1 cellular context compared by ENCODE assay signal in genomic region chr22:39308614-39309363, GRCh38.
TF ChIP-seq lines count a peak whose summit lies in the region.

No MANE protein-coding gene starts in this region.

TF ChIP-seq in HEK293, 187 proteins besides CTCF, POLR2A, EP300 and RAD21 (continued from another document):
- TF ChIP-seq, protein P1, sequence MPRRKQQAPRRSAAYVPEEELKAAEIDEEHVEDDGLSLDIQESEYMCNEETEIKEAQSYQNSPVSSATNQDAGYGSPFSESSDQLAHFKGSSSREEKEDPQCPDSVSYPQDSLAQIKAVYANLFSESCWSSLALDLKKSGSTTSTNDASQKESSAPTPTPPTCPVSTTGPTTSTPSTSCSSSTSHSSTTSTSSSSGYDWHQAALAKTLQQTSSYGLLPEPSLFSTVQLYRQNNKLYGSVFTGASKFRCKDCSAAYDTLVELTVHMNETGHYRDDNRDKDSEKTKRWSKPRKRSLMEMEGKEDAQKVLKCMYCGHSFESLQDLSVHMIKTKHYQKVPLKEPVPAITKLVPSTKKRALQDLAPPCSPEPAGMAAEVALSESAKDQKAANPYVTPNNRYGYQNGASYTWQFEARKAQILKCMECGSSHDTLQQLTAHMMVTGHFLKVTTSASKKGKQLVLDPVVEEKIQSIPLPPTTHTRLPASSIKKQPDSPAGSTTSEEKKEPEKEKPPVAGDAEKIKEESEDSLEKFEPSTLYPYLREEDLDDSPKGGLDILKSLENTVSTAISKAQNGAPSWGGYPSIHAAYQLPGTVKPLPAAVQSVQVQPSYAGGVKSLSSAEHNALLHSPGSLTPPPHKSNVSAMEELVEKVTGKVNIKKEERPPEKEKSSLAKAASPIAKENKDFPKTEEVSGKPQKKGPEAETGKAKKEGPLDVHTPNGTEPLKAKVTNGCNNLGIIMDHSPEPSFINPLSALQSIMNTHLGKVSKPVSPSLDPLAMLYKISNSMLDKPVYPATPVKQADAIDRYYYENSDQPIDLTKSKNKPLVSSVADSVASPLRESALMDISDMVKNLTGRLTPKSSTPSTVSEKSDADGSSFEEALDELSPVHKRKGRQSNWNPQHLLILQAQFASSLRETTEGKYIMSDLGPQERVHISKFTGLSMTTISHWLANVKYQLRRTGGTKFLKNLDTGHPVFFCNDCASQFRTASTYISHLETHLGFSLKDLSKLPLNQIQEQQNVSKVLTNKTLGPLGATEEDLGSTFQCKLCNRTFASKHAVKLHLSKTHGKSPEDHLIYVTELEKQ (tag by site-specific recombination; IDR thresholded peaks at IDR 0.05; ENCODE audit: borderline replicate concordance) = peak; percentile 47; the same call in 1 of the 2 replicates
- TF ChIP-seq ZNF133 (tag by site-specific recombination; IDR thresholded peaks at IDR 0.05) (no peak), BCL11B (tag by site-specific recombination; IDR thresholded peaks at IDR 0.05; ENCODE audit: low read depth) (no peak), WT1 (tag by site-specific recombination; IDR thresholded peaks at IDR 0.05) (no peak), ZNF138 (tag by site-specific recombination; IDR thresholded peaks at IDR 0.05; ENCODE audit: borderline replicate concordance) (no peak), ZEB2 (tag by site-specific recombination; IDR thresholded peaks at IDR 0.05) (peak; percentile 92), KLF16 (tag by site-specific recombination; IDR thresholded peaks at IDR 0.05) (no peak), ZNF830 (tag by site-specific recombination; IDR thresholded peaks at IDR 0.05; ENCODE audit: low read depth) (no peak), MZF1 (tag by site-specific recombination; IDR thresholded peaks at IDR 0.05; ENCODE audit: borderline replicate concordance) (no peak), SALL2 (tag by site-specific recombination; IDR thresholded peaks at IDR 0.05; ENCODE audit: borderline replicate concordance) (no peak), BCL11A (tag by site-specific recombination; IDR thresholded peaks at IDR 0.05; ENCODE audit: low read depth) (peak; percentile 88), ZBTB1 (tag by site-specific recombination; IDR thresholded peaks at IDR 0.05) (no peak), OSR2 (tag by site-specific recombination; IDR thresholded peaks at IDR 0.05) (peak; percentile 94), ZBTB7A (tag by site-specific recombination; IDR thresholded peaks at IDR 0.05; ENCODE audit: low read depth) (peak; percentile 25; the same call in 1 of the 2 replicates), REPIN1 (tag by site-specific recombination; IDR thresholded peaks at IDR 0.05; ENCODE audit: low read depth) (no peak), ZNF114 (tag by site-specific recombination; IDR thresholded peaks at IDR 0.05) (no peak), ZNF174 (tag by site-specific recombination; IDR thresholded peaks at IDR 0.05) (no peak), ZSCAN5A (tag by site-specific recombination; IDR thresholded peaks at IDR 0.05) (no peak), ZNF596 (tag by site-specific recombination; IDR thresholded peaks at IDR 0.05) (no peak), TCF7L2 (IDR thresholded peaks at IDR 0.05; ENCODE audit: borderline replicate concordance, low read depth, low read length) (no peak), ZSCAN23 (tag by site-specific recombination; IDR thresholded peaks at IDR 0.05) (0 out of 2 replicates have a peak, but pooled peaks have one; percentile 50), ZBTB21 (tag by site-specific recombination; IDR thresholded peaks at IDR 0.05) (peak; percentile 63; the same call in 1 of the 2 replicates), GLI2 (tag by site-specific recombination; IDR thresholded peaks at IDR 0.05; ENCODE audit: borderline replicate concordance, low read depth) (no peak), GLIS1 (tag by site-specific recombination; IDR thresholded peaks at IDR 0.05) (peak; percentile 96), ZSCAN4 (tag by site-specific recombination; IDR thresholded peaks at IDR 0.05) (no peak), ZNF157 (tag by site-specific recombination; IDR thresholded peaks at IDR 0.05) (no peak)
- TF ChIP-seq, protein P2, sequence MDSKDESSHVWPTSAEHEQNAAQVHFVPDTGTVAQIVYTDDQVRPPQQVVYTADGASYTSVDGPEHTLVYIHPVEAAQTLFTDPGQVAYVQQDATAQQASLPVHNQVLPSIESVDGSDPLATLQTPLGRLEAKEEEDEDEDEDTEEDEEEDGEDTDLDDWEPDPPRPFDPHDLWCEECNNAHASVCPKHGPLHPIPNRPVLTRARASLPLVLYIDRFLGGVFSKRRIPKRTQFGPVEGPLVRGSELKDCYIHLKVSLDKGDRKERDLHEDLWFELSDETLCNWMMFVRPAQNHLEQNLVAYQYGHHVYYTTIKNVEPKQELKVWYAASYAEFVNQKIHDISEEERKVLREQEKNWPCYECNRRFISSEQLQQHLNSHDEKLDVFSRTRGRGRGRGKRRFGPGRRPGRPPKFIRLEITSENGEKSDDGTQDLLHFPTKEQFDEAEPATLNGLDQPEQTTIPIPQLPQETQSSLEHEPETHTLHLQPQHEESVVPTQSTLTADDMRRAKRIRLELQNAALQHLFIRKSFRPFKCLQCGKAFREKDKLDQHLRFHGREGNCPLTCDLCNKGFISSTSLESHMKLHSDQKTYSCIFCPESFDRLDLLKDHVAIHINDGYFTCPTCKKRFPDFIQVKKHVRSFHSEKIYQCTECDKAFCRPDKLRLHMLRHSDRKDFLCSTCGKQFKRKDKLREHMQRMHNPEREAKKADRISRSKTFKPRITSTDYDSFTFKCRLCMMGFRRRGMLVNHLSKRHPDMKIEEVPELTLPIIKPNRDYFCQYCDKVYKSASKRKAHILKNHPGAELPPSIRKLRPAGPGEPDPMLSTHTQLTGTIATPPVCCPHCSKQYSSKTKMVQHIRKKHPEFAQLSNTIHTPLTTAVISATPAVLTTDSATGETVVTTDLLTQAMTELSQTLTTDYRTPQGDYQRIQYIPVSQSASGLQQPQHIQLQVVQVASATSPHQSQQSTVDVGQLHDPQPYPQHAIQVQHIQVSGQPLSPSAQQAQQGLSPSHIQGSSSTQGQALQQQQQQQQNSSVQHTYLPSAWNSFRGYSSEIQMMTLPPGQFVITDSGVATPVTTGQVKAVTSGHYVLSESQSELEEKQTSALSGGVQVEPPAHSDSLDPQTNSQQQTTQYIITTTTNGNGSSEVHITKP (tag by site-specific recombination; IDR thresholded peaks at IDR 0.05) = peak; percentile 47; the same call in 1 of the 2 replicates
- TF ChIP-seq, protein P3, sequence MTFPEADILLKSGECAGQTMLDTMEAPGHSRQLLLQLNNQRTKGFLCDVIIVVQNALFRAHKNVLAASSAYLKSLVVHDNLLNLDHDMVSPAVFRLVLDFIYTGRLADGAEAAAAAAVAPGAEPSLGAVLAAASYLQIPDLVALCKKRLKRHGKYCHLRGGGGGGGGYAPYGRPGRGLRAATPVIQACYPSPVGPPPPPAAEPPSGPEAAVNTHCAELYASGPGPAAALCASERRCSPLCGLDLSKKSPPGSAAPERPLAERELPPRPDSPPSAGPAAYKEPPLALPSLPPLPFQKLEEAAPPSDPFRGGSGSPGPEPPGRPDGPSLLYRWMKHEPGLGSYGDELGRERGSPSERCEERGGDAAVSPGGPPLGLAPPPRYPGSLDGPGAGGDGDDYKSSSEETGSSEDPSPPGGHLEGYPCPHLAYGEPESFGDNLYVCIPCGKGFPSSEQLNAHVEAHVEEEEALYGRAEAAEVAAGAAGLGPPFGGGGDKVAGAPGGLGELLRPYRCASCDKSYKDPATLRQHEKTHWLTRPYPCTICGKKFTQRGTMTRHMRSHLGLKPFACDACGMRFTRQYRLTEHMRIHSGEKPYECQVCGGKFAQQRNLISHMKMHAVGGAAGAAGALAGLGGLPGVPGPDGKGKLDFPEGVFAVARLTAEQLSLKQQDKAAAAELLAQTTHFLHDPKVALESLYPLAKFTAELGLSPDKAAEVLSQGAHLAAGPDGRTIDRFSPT (tag by site-specific recombination; IDR thresholded peaks at IDR 0.05) = peak; percentile 92
- TF ChIP-seq, protein P4, sequence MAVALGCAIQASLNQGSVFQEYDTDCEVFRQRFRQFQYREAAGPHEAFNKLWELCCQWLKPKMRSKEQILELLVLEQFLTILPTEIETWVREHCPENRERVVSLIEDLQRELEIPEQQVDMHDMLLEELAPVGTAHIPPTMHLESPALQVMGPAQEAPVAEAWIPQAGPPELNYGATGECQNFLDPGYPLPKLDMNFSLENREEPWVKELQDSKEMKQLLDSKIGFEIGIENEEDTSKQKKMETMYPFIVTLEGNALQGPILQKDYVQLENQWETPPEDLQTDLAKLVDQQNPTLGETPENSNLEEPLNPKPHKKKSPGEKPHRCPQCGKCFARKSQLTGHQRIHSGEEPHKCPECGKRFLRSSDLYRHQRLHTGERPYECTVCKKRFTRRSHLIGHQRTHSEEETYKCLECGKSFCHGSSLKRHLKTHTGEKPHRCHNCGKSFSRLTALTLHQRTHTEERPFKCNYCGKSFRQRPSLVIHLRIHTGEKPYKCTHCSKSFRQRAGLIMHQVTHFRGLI (tag by site-specific recombination; IDR thresholded peaks at IDR 0.05) = peak; percentile 86; the same call in 1 of the 2 replicates
- TF ChIP-seq, protein P5, sequence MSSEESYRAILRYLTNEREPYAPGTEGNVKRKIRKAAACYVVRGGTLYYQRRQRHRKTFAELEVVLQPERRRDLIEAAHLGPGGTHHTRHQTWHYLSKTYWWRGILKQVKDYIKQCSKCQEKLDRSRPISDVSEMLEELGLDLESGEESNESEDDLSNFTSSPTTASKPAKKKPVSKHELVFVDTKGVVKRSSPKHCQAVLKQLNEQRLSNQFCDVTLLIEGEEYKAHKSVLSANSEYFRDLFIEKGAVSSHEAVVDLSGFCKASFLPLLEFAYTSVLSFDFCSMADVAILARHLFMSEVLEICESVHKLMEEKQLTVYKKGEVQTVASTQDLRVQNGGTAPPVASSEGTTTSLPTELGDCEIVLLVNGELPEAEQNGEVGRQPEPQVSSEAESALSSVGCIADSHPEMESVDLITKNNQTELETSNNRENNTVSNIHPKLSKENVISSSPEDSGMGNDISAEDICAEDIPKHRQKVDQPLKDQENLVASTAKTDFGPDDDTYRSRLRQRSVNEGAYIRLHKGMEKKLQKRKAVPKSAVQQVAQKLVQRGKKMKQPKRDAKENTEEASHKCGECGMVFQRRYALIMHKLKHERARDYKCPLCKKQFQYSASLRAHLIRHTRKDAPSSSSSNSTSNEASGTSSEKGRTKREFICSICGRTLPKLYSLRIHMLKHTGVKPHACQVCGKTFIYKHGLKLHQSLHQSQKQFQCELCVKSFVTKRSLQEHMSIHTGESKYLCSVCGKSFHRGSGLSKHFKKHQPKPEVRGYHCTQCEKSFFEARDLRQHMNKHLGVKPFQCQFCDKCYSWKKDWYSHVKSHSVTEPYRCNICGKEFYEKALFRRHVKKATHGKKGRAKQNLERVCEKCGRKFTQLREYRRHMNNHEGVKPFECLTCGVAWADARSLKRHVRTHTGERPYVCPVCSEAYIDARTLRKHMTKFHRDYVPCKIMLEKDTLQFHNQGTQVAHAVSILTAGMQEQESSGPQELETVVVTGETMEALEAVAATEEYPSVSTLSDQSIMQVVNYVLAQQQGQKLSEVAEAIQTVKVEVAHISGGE (tag by site-specific recombination; conservative IDR thresholded peaks at IDR 0.05; ENCODE audit: low read depth) = no peak
TF ChIP-seq in HEK293: peak in this region for 47.
